Comparison of ENCODE assay signal across 8 cellular contexts in the genomic region with DNA sequence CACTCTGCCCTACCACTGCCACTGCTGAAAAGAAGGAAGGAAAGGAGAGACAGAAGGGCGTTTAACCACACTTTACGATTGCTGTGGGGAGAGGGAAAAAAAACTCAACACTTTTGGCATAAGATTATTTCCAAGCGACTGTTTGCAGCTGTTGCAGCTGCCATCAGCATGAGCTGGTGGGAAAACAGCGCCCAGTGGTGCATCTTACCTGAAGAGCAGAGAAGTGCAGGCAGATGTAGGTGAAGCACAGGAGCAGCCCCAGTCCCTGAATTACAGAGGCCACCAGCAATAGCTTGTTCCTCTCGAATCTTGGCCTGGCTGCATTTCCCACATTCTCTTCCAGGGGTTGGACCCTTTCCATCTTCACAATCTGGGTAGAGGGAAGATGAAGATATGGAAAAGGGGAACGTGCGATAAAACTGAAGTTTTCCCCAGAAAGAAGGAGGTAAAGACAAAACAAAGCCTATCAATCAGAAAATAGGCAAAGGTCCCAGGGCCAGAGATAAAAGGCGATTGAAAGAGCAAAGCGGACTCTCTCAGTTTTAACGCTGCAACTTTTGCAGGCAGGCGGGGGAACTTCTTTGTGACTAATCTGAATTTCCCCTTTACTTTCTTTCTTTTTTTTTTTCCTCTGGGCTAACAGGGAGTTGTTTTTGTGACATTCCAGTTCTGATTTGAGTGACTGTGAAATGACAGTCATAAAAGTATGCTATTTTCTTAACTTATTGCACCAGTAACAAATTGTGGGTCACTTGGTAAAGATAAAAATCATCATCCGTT. TPM values are rescaled to one million over a fixed set of nuclear protein-coding genes. Genes with fewer than 3 reads are reported as not detected.
DNase-seq lines count a peak whose midpoint lies in the region; ATAC-seq and TF ChIP-seq lines count a peak whose summit lies in the region.

A gene with protein sequence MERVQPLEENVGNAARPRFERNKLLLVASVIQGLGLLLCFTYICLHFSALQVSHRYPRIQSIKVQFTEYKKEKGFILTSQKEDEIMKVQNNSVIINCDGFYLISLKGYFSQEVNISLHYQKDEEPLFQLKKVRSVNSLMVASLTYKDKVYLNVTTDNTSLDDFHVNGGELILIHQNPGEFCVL (minus strand): TSS at position 516 of the 780 bp plus-strand sequence. CDS start 155 bp downstream, at position 361.

- no peak for TF ChIP-seq CTCF in ascending aorta (IDR thresholded peaks at IDR 0.05)
- TF ChIP-seq CTCF in natural killer cell (IDR thresholded peaks at IDR 0.05): no peak
- no peak for TF ChIP-seq CTCF in chondrocyte (IDR thresholded peaks at IDR 0.05)

- no peak for ATAC-seq in natural killer cell

- intact Hi-C loops in ascending aorta (cut with DNase I) (no loop called here), natural killer cell (cut with micrococcal nuclease) (no loop called here)

- H3K9me3 Mint-ChIP-seq in natural killer cell (no peaks in the 10 kb centered on the region), chondrocyte (ENCODE audit: low read depth) (no peaks in the 10 kb centered on the region)

- H3K4me3 Mint-ChIP-seq in natural killer cell: no peak within 1 kb of the TSS
- H3K4me3 Mint-ChIP-seq in chondrocyte (ENCODE audit: unreplicated experiment): no peak within 1 kb of the TSS

- no peaks in the 10 kb centered on the region for H3K36me3 ChIP-seq in BLaER1 treated with 17β-estradiol and CSF1 and Interleukin-3, amounts not matched to agents 10 nM and 100 nM
- no peaks in the 10 kb centered on the region for H3K36me3 ChIP-seq in ascending aorta

- peak within 1 kb of the TSS in 10 of 11 experiments; percentile 11 to 81 (median 68); a peak in 18 of 22 replicates for H3K27ac ChIP-seq in BLaER1 treated with 17β-estradiol and CSF1 and Interleukin-3, amounts not matched to agents 10 nM and 100 nM
- peak within 1 kb of the TSS; percentile 5 to 9 for H3K27ac ChIP-seq in ascending aorta
- no peak within 1 kb of the TSS for H3K27ac ChIP-seq in caudate nucleus (ENCODE audit: low read depth, low read length)

- H4K20me1 ChIP-seq in BLaER1 treated with 17β-estradiol and CSF1 and Interleukin-3, amounts not matched to agents 10 nM and 100 nM: no peaks in the 10 kb centered on the region

- H3K36me3 Mint-ChIP-seq in natural killer cell: no peaks in the 10 kb centered on the region
- H3K36me3 Mint-ChIP-seq in chondrocyte (ENCODE audit: low read depth): no peaks in the 10 kb centered on the region

- H3K4me2 ChIP-seq in BLaER1 treated with 17β-estradiol and CSF1 and Interleukin-3, amounts not matched to agents 10 nM and 100 nM: peak within 1 kb of the TSS; percentile 76 to 98 (median 92)

- H3K4me3 ChIP-seq in BLaER1 treated with 17β-estradiol and CSF1 and Interleukin-3, amounts not matched to agents 10 nM and 100 nM: peak within 1 kb of the TSS in 7 of 10 experiments; percentile 13 to 60 (median 33); a peak in 11 of 20 replicates
- H3K4me3 ChIP-seq in ascending aorta: peak within 1 kb of the TSS; percentile 2 to 46

- H3K27me3 Mint-ChIP-seq in natural killer cell (ENCODE audit: low read depth in 2 of 2) (no peaks in the 10 kb centered on the region), chondrocyte (ENCODE audit: low read depth) (peaks cover 2% of the 10 kb centered on the region)

- peak within 1 kb of the TSS; percentile 11 to 70 (median 44); a peak in 15 of 22 replicates for H3K9ac ChIP-seq in BLaER1 treated with 17β-estradiol and CSF1 and Interleukin-3, amounts not matched to agents 10 nM and 100 nM

- H3K9me3 ChIP-seq in BLaER1 treated with 17β-estradiol and CSF1 and Interleukin-3, amounts not matched to agents 10 nM and 100 nM (replicated peaks in 1 of 11): no peaks in the 10 kb centered on the region
- no peaks in the 10 kb centered on the region for H3K9me3 ChIP-seq in ascending aorta

- H3K27me3 ChIP-seq in BLaER1 treated with 17β-estradiol and CSF1 and Interleukin-3, amounts not matched to agents 10 nM and 100 nM: no peaks in the 10 kb centered on the region
- no peaks in the 10 kb centered on the region for H3K27me3 ChIP-seq in ascending aorta

- H3K4me1 ChIP-seq in BLaER1 treated with 17β-estradiol and CSF1 and Interleukin-3, amounts not matched to agents 10 nM and 100 nM: peaks cover 43 to 62% (median 56%) of the 10 kb centered on the region in 10 experiments
- H3K4me1 ChIP-seq in ascending aorta: no peaks in the 10 kb centered on the region

- peaks cover 34 to 50% of the 10 kb centered on the region in 2 donors for H3K4me1 Mint-ChIP-seq in natural killer cell
- H3K4me1 Mint-ChIP-seq in chondrocyte (ENCODE audit: low read depth): peaks cover 21% of the 10 kb centered on the region

- H3K27ac Mint-ChIP-seq in natural killer cell: peak within 1 kb of the TSS; percentile 85 to 87
- no peak within 1 kb of the TSS for H3K27ac Mint-ChIP-seq in chondrocyte (ENCODE audit: unreplicated experiment)

- DNase-seq in MV-4-11 (lab: John Stamatoyannopoulos, UW) (peak; percentile 78), ascending aorta (ENCODE audit: low spot score in 2 of 2) (no peak), natural killer cell (no peak), NCI-H128 (lab: John Stamatoyannopoulos, UW; ENCODE audit: unreplicated experiment) (no peak), chondrocyte (ENCODE audit: low spot score) (no peak), HK-2 (ENCODE audit: unreplicated experiment) (no peak), caudate nucleus (lab: John Stamatoyannopoulos, UW) (no peak)

RNA-seq across cellular contexts. Expression of the gene that starts here (rescaled TPM):
- total RNA-seq in ascending aorta: 0.75 TPM
- total RNA-seq in natural killer cell: 1 to 10 TPM; 1.7 to 3.7 (median 2.9) TPM
- 0.54 to 1.1 TPM (median 0.77 TPM) in 3 replicates for total RNA-seq in chondrocyte
